In genomic region chr9:93522736-93523135, GRCh38 we compare ENCODE assay signal across 20 cellular contexts. TPM values are rescaled to one million over a fixed set of nuclear protein-coding genes. Genes with fewer than 3 reads are reported as not detected.
DNase-seq lines count a peak whose midpoint lies in the region; ATAC-seq and TF ChIP-seq lines count a peak whose summit lies in the region.
"Had no signal": no experiment of that assay in that cellular context is flagged by ENCODE, and none has a peak within 500 bp of the region (broad histone marks: within the 10 kb centered on the region; RNA-seq: fewer than 3 reads in every experiment).

No MANE protein-coding gene starts in this region.

- peaks cover 21% of the 10 kb centered on the region for H4K20me1 ChIP-seq in GM23338 (replicated peaks; ENCODE audit: insufficient read depth)

- CTCF ChIA-PET in MCF 10A (lab: Yijun Ruan, JAX): interaction anchor here (0.6 kb wide), 1 partner anchor 220 kb away, joined by 3 read pairs; no protein-coding TSS in a partner anchor

- H3K36me3 Mint-ChIP-seq in MCF 10A (ENCODE audit: insufficient read depth, unreplicated experiment) (peaks cover 67% of the 10 kb centered on the region), GM23338 (ENCODE audit: low read depth) (peaks cover 24% of the 10 kb centered on the region)
- H3K36me3 Mint-ChIP-seq in central memory CD8-positive, alpha-beta T cell (ENCODE audit: insufficient read depth): peaks cover 31% of the 10 kb centered on the region

- no peaks in the 10 kb centered on the region for H3K9me3 ChIP-seq in skeletal muscle tissue (ENCODE audit: control insufficient read depth in 3 of 3, low read length in 3 of 3)

- no peak overlapping the region for H3K4me2 ChIP-seq in GM23338

- H3K4me3 Mint-ChIP-seq in MCF 10A (ENCODE audit: unreplicated experiment): no peak overlapping the region
- H3K4me3 Mint-ChIP-seq in GM23338: no peak overlapping the region
- no peak overlapping the region for H3K4me3 Mint-ChIP-seq in central memory CD8-positive, alpha-beta T cell
- H3K4me3 Mint-ChIP-seq: CD14-positive monocyte had no signal

- H3K9me2 ChIP-seq in GM23338 (ENCODE audit: insufficient read depth): no peaks in the 10 kb centered on the region

- no TSS peak for BruUV-seq in MCF 10A (replicated peaks; lab: Mats Ljungman, UMichigan)

- H3K27me3 Mint-ChIP-seq in MCF 10A (ENCODE audit: insufficient read depth, unreplicated experiment) (no peaks in the 10 kb centered on the region), GM23338 (ENCODE audit: insufficient read depth, low read depth, poor library complexity) (peaks cover 8% of the 10 kb centered on the region)
- H3K27me3 Mint-ChIP-seq in central memory CD8-positive, alpha-beta T cell: no peaks in the 10 kb centered on the region

- TF ChIP-seq CTCF in MCF 10A (IDR thresholded peaks at IDR 0.05; ENCODE audit: unreplicated experiment) (no peak), GM23338 (conservative IDR thresholded peaks at IDR 0.05; ENCODE audit: low read depth in 2 of 2) (no peak)

- intact Hi-C loops in MCF 10A (cut with micrococcal nuclease): loop anchor here (5.0 kb wide), 1 partner anchor 70 kb away; the partner anchor contains the start of genes FAM120A and FAM120AOS

- no peaks in the 10 kb centered on the region for H3F3A ChIP-seq in GM23338 (replicated peaks; ENCODE audit: low read depth)

- H3K9ac ChIP-seq in skeletal muscle tissue (ENCODE audit: low read depth in 1 of 3, low read length in 3 of 3): peak overlapping the region in 2 of 3 donors; percentile 18 to 51

- DNase-seq in T47D (ENCODE audit: low read depth in 1 of 2, low spot score in 1 of 2) (peak; percentile 61 to 65), MCF 10A (ENCODE audit: unreplicated experiment) (no peak), GM23338 (ENCODE audit: low spot score) (no peak)
- DNase-seq in central memory CD8-positive, alpha-beta T cell (ENCODE audit: low spot score in 2 of 2): no peak
- DNase-seq: ACHN, AML-193, EL, IMR-90, Karpas-422, MM.1S, NCI-H1092 treated with DMSO at 0.1 percent for 48 hours, NCI-H2107, NCI-H226, NCI-H524 treated with DMSO at 0.1 percent for 48 hours, SHP77 had no signal

- POLR2A ChIA-PET in MCF 10A (lab: Yijun Ruan, JAX): no interaction called here

- in situ Hi-C loops in T47D (cut with HindIII; ENCODE audit: low pct_unique_long_range_greater_than_20kb, low sequenced_read_pairs): no loop called here

- no peak overlapping the region for H3K4me3 ChIP-seq in GM23338
- H3K4me3 ChIP-seq in skeletal muscle tissue (ENCODE audit: low read length in 3 of 3): no peak overlapping the region

- H2AFZ ChIP-seq in GM23338: no peak overlapping the region

- peaks cover under 1% of the 10 kb centered on the region for H3K36me3 ChIP-seq in GM23338 (ENCODE audit: insufficient read depth)
- peaks cover 12 to 32% (median 23%) of the 10 kb centered on the region in 3 donors for H3K36me3 ChIP-seq in skeletal muscle tissue (ENCODE audit: control insufficient read depth in 3 of 3, insufficient read depth in 3 of 3, low read length in 3 of 3)

- H3K27ac Mint-ChIP-seq in MCF 10A (ENCODE audit: low read depth, unreplicated experiment) (no peak overlapping the region), GM23338 (no peak overlapping the region)
- peak overlapping the region; percentile 36 for H3K27ac Mint-ChIP-seq in central memory CD8-positive, alpha-beta T cell (ENCODE audit: low read depth)

- H3K4me1 ChIP-seq in GM23338 (ENCODE audit: insufficient read depth): no peaks in the 10 kb centered on the region
- H3K4me1 ChIP-seq in skeletal muscle tissue (ENCODE audit: control insufficient read depth in 3 of 3, insufficient read depth in 3 of 3, low read length in 3 of 3): peaks cover 7 to 24% (median 13%) of the 10 kb centered on the region in 3 donors

- H3K27ac ChIP-seq in GM23338 (ENCODE audit: low read depth): 0 out of 2 replicates have a peak overlapping the region, but pooled peaks have one; percentile 39
- no peak overlapping the region for H3K27ac ChIP-seq in skeletal muscle tissue (ENCODE audit: low read depth, low read length)

- ATAC-seq in GM23338: no peak
- no peak for ATAC-seq in central memory CD8-positive, alpha-beta T cell (replicated peaks; ENCODE audit: extremely low read depth, poor library complexity, severe bottlenecking)
- ATAC-seq in HG03460 (IDR thresholded peaks at IDR 0.05; ENCODE audit: unreplicated experiment): no peak
- no peak for ATAC-seq in HG03045 (IDR thresholded peaks at IDR 0.05; ENCODE audit: unreplicated experiment)
- ATAC-seq: Panc1 had no signal

- H3K4me1 Mint-ChIP-seq in MCF 10A (ENCODE audit: insufficient read depth, unreplicated experiment) (no peaks in the 10 kb centered on the region), GM23338 (peaks cover 9% of the 10 kb centered on the region; the same call in 2 of the 3 replicates)
- peaks cover 45% of the 10 kb centered on the region for H3K4me1 Mint-ChIP-seq in central memory CD8-positive, alpha-beta T cell

- H3K9me3 Mint-ChIP-seq in MCF 10A (ENCODE audit: unreplicated experiment) (no peaks in the 10 kb centered on the region), GM23338 (no peaks in the 10 kb centered on the region)
- H3K9me3 Mint-ChIP-seq in central memory CD8-positive, alpha-beta T cell: no peaks in the 10 kb centered on the region
- H3K9me3 Mint-ChIP-seq: CD14-positive monocyte had no signal

- H3K27me3 ChIP-seq in GM23338 (ENCODE audit: insufficient read depth) (no peaks in the 10 kb centered on the region), skeletal muscle tissue (ENCODE audit: control insufficient read depth in 3 of 3, insufficient read depth in 3 of 3, low read length in 3 of 3) (no peaks in the 10 kb centered on the region)

- peaks cover 70% of the 10 kb centered on the region for H3K79me2 ChIP-seq in GM23338 (replicated peaks; ENCODE audit: insufficient read depth)

TF ChIP-seq in GM23338, 12 proteins besides CTCF, POLR2A, EP300 and RAD21:
- TF ChIP-seq CREB1 (CRISPR knock-in tag; IDR thresholded peaks at IDR 0.05; ENCODE audit: low read depth): no peak
- TF ChIP-seq ZNF114 (CRISPR knock-in tag; IDR thresholded peaks at IDR 0.05): no peak
- TF ChIP-seq ZNF331 (CRISPR knock-in tag; IDR thresholded peaks at IDR 0.05; ENCODE audit: low read depth): no peak
- no peak for TF ChIP-seq NANOG (IDR thresholded peaks at IDR 0.05; ENCODE audit: borderline replicate concordance)
- no peak for TF ChIP-seq ZNF462 (CRISPR knock-in tag; IDR thresholded peaks at IDR 0.05)
- no peak for TF ChIP-seq JUNB (IDR thresholded peaks at IDR 0.05; ENCODE audit: unreplicated experiment)

RNA-seq across cellular contexts. Expression of gene PHF2, which starts 53.6 kb away (rescaled TPM):
- total RNA-seq in MCF 10A (2022) (18.9 and 21.7 TPM in 2 replicates), skeletal muscle tissue (18.8 TPM)
- total RNA-seq in GM23338 (2014; rRNA removed; shearing (Covaris generic)): 8.9 and 11.8 TPM in 2 replicates
- polyA plus RNA-seq in GM23338 (2016; fragmentation: Nextera tagmentation; extraction: Ambion mirVana): 4.3 and 5.0 TPM in 2 replicates

Comparison
In these comparisons a context has a peak if more than half of its experiments do, and no peak if none do; other contexts are left out.
1. DNase-seq: peak in T47D (2 of 2); none in MCF 10A (single experiment), GM23338 (single experiment) and central memory CD8-positive, alpha-beta T cell (0 of 2).